Comparison of ENCODE assay signal across 8 cellular contexts in genomic region chr6:166820483-166820882, GRCh38.
"Had no signal": no experiment of that assay in that cellular context is flagged by ENCODE, and none has a peak within 500 bp of the region (broad histone marks: within the 10 kb centered on the region; RNA-seq: fewer than 3 reads in every experiment).

No MANE protein-coding gene starts in this region.

- FAIRE-seq: G401.6, GM12878, GM12891, GM12892, GM18507, GM19239 had no signal

- ATAC-seq: GM12878 had no signal

- DNase-seq: GDM1, GF-D8 had no signal

- H3K4me3 ChIP-seq: GM12878 had no signal
